Comparison of ENCODE assay signal across 19 cellular contexts in the genomic region with DNA sequence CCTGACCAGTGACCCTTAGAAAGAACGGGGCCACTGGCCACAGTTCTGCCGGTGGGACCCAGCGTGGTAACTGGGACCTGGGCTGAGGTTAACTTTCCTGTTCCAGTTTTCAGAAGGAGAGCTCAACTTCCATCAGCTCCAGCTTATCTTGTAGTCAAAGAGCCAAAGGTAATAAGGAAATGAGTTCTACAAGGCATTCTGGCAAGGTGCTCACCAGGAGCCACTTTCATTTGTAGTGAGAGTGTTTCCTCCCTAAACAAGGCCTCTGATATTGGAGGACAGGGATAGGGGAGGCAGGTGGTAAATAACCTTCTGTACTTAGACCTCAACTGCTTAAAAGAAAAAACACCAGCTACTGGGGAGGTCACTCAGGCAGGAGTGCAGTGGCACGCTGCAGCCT. TPM values are rescaled to one million over a fixed set of nuclear protein-coding genes. Genes with fewer than 3 reads are reported as not detected.
DNase-seq lines count a peak whose midpoint lies in the region; ATAC-seq and TF ChIP-seq lines count a peak whose summit lies in the region.
"Had no signal": no experiment of that assay in that cellular context is flagged by ENCODE, and none has a peak within 500 bp of the region (broad histone marks: within the 10 kb centered on the region; RNA-seq: fewer than 3 reads in every experiment).

No MANE protein-coding gene starts in this region.

- H3K27me3 ChIP-seq in CD4-positive, alpha-beta T cell (ENCODE audit: control insufficient read depth, insufficient read depth, low read length) = no peaks in the 10 kb centered on the region
- H3K27me3 ChIP-seq in mucosa of stomach (ENCODE audit: control insufficient read depth, insufficient read depth, low read length) = no peaks in the 10 kb centered on the region
- H3K27me3 ChIP-seq in MG63 = no peaks in the 10 kb centered on the region
- no peaks in the 10 kb centered on the region for H3K27me3 ChIP-seq in SK-N-SH (ENCODE audit: insufficient read depth)

- intact Hi-C loops in CD4-positive, alpha-beta T cell (cut with DNase I, micrococcal nuclease) = no loop called here
- intact Hi-C loops in activated T-helper 2 cell treated with anti-CD3 and anti-CD28 coated beads, Interferon-gamma antibody, Interleukin-2, Interleukin-4, amounts not matched to agents 10 μg/mL and 5 μg/mL and 100 μg/mL, durations not matched to agents 14 hours and 24 hours and 36 hours (cut with micrococcal nuclease) = no loop called here

- H3K79me2 ChIP-seq in SK-N-SH (ENCODE audit: insufficient read depth) = no peaks in the 10 kb centered on the region

- CTCF ChIA-PET in activated CD4-positive, alpha-beta T cell treated with anti-CD3 and anti-CD28 coated beads, Interleukin-2, amount 10 ng/mL, durations not matched to agents 7 days and 5 days (lab: Charles Lee) = interaction anchor here (0.5 to 1.4 kb wide), 4 partner anchors 9 to 26 kb away, joined by 3 to 7 read pairs (median 4); no protein-coding TSS in a partner anchor
- CTCF ChIA-PET in CD4-positive, alpha-beta T cell (lab: Charles Lee) = interaction anchor here (1.4 kb wide), 1 partner anchor 63 kb away, joined by 3 read pairs; a partner anchor contains a TSS
- CTCF ChIA-PET in SK-N-SH (lab: Yijun Ruan, JAX) = interaction anchor here (1.2 to 1.6 kb wide), 3 partner anchors 20 to 64 kb away, joined by 3 to 4 read pairs (median 3); a partner anchor contains a TSS

- H3K9me3 ChIP-seq in CD4-positive, alpha-beta T cell (ENCODE audit: control insufficient read depth, low read length) = no peaks in the 10 kb centered on the region
- H3K9me3 ChIP-seq in mucosa of stomach (ENCODE audit: control insufficient read depth, low read length) = no peaks in the 10 kb centered on the region
- no peaks in the 10 kb centered on the region for H3K9me3 ChIP-seq in MG63
- no peaks in the 10 kb centered on the region for H3K9me3 ChIP-seq in SK-N-SH

- H3K4me3 ChIP-seq in mucosa of stomach (ENCODE audit: low read length) = no peak overlapping the region
- H3K4me3 ChIP-seq in MG63 = no peak overlapping the region
- no peak overlapping the region for H3K4me3 ChIP-seq in SK-N-SH (ENCODE audit: low read depth in 2 of 2, low read length in 1 of 2)

- no peak overlapping the region for H3K27ac ChIP-seq in CD4-positive, alpha-beta T cell (ENCODE audit: low read depth, low read length)
- no peak overlapping the region for H3K27ac ChIP-seq in SK-N-SH (ENCODE audit: low read depth in 2 of 2, low read length in 1 of 2)
- H3K27ac ChIP-seq: KMS-11 had no signal

- peaks cover 33% of the 10 kb centered on the region for H3K4me1 ChIP-seq in mucosa of stomach (ENCODE audit: control insufficient read depth, insufficient read depth, low read length)
- H3K4me1 ChIP-seq in SK-N-SH (ENCODE audit: control insufficient read depth in 1 of 2, insufficient read depth in 2 of 2, low read depth in 1 of 2, low read length in 1 of 2) = peaks cover 0 to 6% of the 10 kb centered on the region in 2 experiments; a peak in 1 of 4 replicates

- peaks cover 38% of the 10 kb centered on the region for H3K4me1 Mint-ChIP-seq in activated CD4-positive, alpha-beta T cell treated with anti-CD3 and anti-CD28 coated beads, Interleukin-2, amount 10 ng/mL, durations not matched to agents 7 days and 5 days
- H3K4me1 Mint-ChIP-seq in CD4-positive, alpha-beta T cell (ENCODE audit: low read depth) = peaks cover 6% of the 10 kb centered on the region
- H3K4me1 Mint-ChIP-seq in activated T-helper 2 cell treated with anti-CD3 and anti-CD28 coated beads, Interferon-gamma antibody, Interleukin-2, Interleukin-4, amounts not matched to agents 10 μg/mL and 5 μg/mL and 100 μg/mL, durations not matched to agents 14 hours and 24 hours and 36 hours (ENCODE audit: low read depth) = peaks cover 6% of the 10 kb centered on the region

- TF ChIP-seq EP300 in SK-N-SH (IDR thresholded peaks at IDR 0.05; ENCODE audit: borderline replicate concordance in 1 of 2, low read depth in 1 of 2, low read length in 1 of 2) = no peak

- no peaks in the 10 kb centered on the region for H3F3A ChIP-seq in SK-N-SH (replicated peaks; ENCODE audit: insufficient read depth)

- H3K36me3 Mint-ChIP-seq in activated CD4-positive, alpha-beta T cell treated with anti-CD3 and anti-CD28 coated beads, Interleukin-2, amount 10 ng/mL, durations not matched to agents 7 days and 5 days (ENCODE audit: low read depth) = peaks cover 19% of the 10 kb centered on the region
- peaks cover 11% of the 10 kb centered on the region for H3K36me3 Mint-ChIP-seq in CD4-positive, alpha-beta T cell (ENCODE audit: low read depth)
- peaks cover 15% of the 10 kb centered on the region for H3K36me3 Mint-ChIP-seq in activated T-helper 2 cell treated with anti-CD3 and anti-CD28 coated beads, Interferon-gamma antibody, Interleukin-2, Interleukin-4, amounts not matched to agents 10 μg/mL and 5 μg/mL and 100 μg/mL, durations not matched to agents 14 hours and 24 hours and 36 hours (ENCODE audit: low read depth)
- H3K36me3 Mint-ChIP-seq: CD14-positive monocyte had no signal

- H3K4me2 ChIP-seq in SK-N-SH = no peak overlapping the region
- H3K4me2 ChIP-seq: KMS-11 had no signal

- no peak overlapping the region for H2AFZ ChIP-seq in SK-N-SH (ENCODE audit: low read depth)

- H3K9me3 Mint-ChIP-seq in activated CD4-positive, alpha-beta T cell treated with anti-CD3 and anti-CD28 coated beads, Interleukin-2, amount 10 ng/mL, durations not matched to agents 7 days and 5 days = no peaks in the 10 kb centered on the region
- H3K9me3 Mint-ChIP-seq in CD4-positive, alpha-beta T cell = no peaks in the 10 kb centered on the region
- H3K9me3 Mint-ChIP-seq in activated T-helper 2 cell treated with anti-CD3 and anti-CD28 coated beads, Interferon-gamma antibody, Interleukin-2, Interleukin-4, amounts not matched to agents 10 μg/mL and 5 μg/mL and 100 μg/mL, durations not matched to agents 14 hours and 24 hours and 36 hours = no peaks in the 10 kb centered on the region
- H3K9me3 Mint-ChIP-seq: CD14-positive monocyte had no signal

- no peak for TF ChIP-seq CTCF in CD4-positive, alpha-beta T cell (IDR thresholded peaks at IDR 0.05)
- no peak for TF ChIP-seq CTCF in SK-N-SH (IDR thresholded peaks at IDR 0.05)

- TF ChIP-seq RAD21 in SK-N-SH (IDR thresholded peaks at IDR 0.05; ENCODE audit: low read length) = no peak

- no peak for ATAC-seq in CD4-positive, alpha-beta T cell (ENCODE audit: poor library complexity)

- H3K4me3 Mint-ChIP-seq in activated CD4-positive, alpha-beta T cell treated with anti-CD3 and anti-CD28 coated beads, Interleukin-2, amount 10 ng/mL, durations not matched to agents 7 days and 5 days = no peak overlapping the region
- H3K4me3 Mint-ChIP-seq in CD4-positive, alpha-beta T cell = no peak overlapping the region
- no peak overlapping the region for H3K4me3 Mint-ChIP-seq in activated T-helper 2 cell treated with anti-CD3 and anti-CD28 coated beads, Interferon-gamma antibody, Interleukin-2, Interleukin-4, amounts not matched to agents 10 μg/mL and 5 μg/mL and 100 μg/mL, durations not matched to agents 14 hours and 24 hours and 36 hours (ENCODE audit: low read depth)
- H3K4me3 Mint-ChIP-seq: CD14-positive monocyte had no signal

- H4K20me1 ChIP-seq in SK-N-SH (ENCODE audit: insufficient read depth) = no peaks in the 10 kb centered on the region

- DNase-seq in activated CD4-positive, alpha-beta T cell treated with anti-CD3 and anti-CD28 coated beads, Interleukin-2, amount 10 ng/mL, durations not matched to agents 7 days and 5 days = no peak
- no peak for DNase-seq in activated CD4-positive, alpha-beta T cell treated with anti-CD3 and anti-CD28 coated beads, Interleukin-2, amount 50 U/mL, for 48 hours
- no peak for DNase-seq in CD4-positive, alpha-beta T cell
- DNase-seq in activated T-helper 2 cell treated with anti-CD3 and anti-CD28 coated beads, Interferon-gamma antibody, Interleukin-2, Interleukin-4, amounts not matched to agents 10 μg/mL and 5 μg/mL and 100 μg/mL, durations not matched to agents 14 hours and 24 hours and 36 hours (ENCODE audit: low spot score) = no peak
- no peak for DNase-seq in stimulated activated naive CD4-positive, alpha-beta T cell treated with Interleukin-2 at 50 U/mL for 16 hours (lab: John Stamatoyannopoulos, UW)
- no peak for DNase-seq in MG63
- no peak for DNase-seq in SK-N-SH
- DNase-seq: COR-L47, DMS79, IMR-90, MV-4-11, NCI-H1105 treated with DMSO at 0.1 percent for 48 hours, NCI-H1694, NCI-H2081, NCI-H2171, NCI-H524 treated with DMSO at 0.1 percent for 48 hours had no signal

- POLR2A ChIA-PET in activated CD4-positive, alpha-beta T cell treated with anti-CD3 and anti-CD28 coated beads, Interleukin-2, amount 10 ng/mL, durations not matched to agents 7 days and 5 days (lab: Charles Lee) = no interaction called here
- POLR2A ChIA-PET in CD4-positive, alpha-beta T cell (lab: Charles Lee) = no interaction called here
- POLR2A ChIA-PET in SK-N-SH (lab: Yijun Ruan, JAX) = no interaction called here

- H3K9ac ChIP-seq in mucosa of stomach (ENCODE audit: low read length) (peak overlapping the region; percentile 8), SK-N-SH (no peak overlapping the region)
- H3K9ac ChIP-seq: KMS-11 had no signal

- H3K27ac Mint-ChIP-seq in activated CD4-positive, alpha-beta T cell treated with anti-CD3 and anti-CD28 coated beads, Interleukin-2, amount 10 ng/mL, durations not matched to agents 7 days and 5 days = peak overlapping the region; percentile 19
- H3K27ac Mint-ChIP-seq in CD4-positive, alpha-beta T cell = peak overlapping the region; percentile 39
- peak overlapping the region; percentile 33 for H3K27ac Mint-ChIP-seq in activated T-helper 2 cell treated with anti-CD3 and anti-CD28 coated beads, Interferon-gamma antibody, Interleukin-2, Interleukin-4, amounts not matched to agents 10 μg/mL and 5 μg/mL and 100 μg/mL, durations not matched to agents 14 hours and 24 hours and 36 hours

- no peaks in the 10 kb centered on the region for H3K36me3 ChIP-seq in mucosa of stomach (ENCODE audit: control insufficient read depth, insufficient read depth, low read length)
- H3K36me3 ChIP-seq in MG63 = no peaks in the 10 kb centered on the region
- H3K36me3 ChIP-seq in SK-N-SH (replicated peaks in 1 of 2; ENCODE audit: control insufficient read depth in 1 of 2, insufficient read depth in 2 of 2, low read length in 1 of 2) = no peaks in the 10 kb centered on the region

- H3K9me2 ChIP-seq in SK-N-SH = no peaks in the 10 kb centered on the region

- H3K27me3 Mint-ChIP-seq in activated CD4-positive, alpha-beta T cell treated with anti-CD3 and anti-CD28 coated beads, Interleukin-2, amount 10 ng/mL, durations not matched to agents 7 days and 5 days = no peaks in the 10 kb centered on the region
- H3K27me3 Mint-ChIP-seq in CD4-positive, alpha-beta T cell = no peaks in the 10 kb centered on the region
- H3K27me3 Mint-ChIP-seq in activated T-helper 2 cell treated with anti-CD3 and anti-CD28 coated beads, Interferon-gamma antibody, Interleukin-2, Interleukin-4, amounts not matched to agents 10 μg/mL and 5 μg/mL and 100 μg/mL, durations not matched to agents 14 hours and 24 hours and 36 hours (ENCODE audit: low read depth) = no peaks in the 10 kb centered on the region

- WGBS in SK-N-SH (ENCODE audit: low lambda C conversion rate) = 97% methylated on average over 4 of the region's 4 CpGs

RNA-seq across cellular contexts. Expression of a gene that starts 38.1 kb away (rescaled TPM):
- total RNA-seq in activated CD4-positive, alpha-beta T cell treated with anti-CD3 and anti-CD28 coated beads, Interleukin-2, amount 10 ng/mL, durations not matched to agents 7 days and 5 days = 10 to 100 TPM; 34.4 to 38.4 TPM
- 10 to 100 TPM; 50.1 to 51.8 TPM for total RNA-seq in CD4-positive, alpha-beta T cell
- 23.4 and 24.8 TPM in 2 replicates for total RNA-seq in activated T-helper 2 cell treated with anti-CD3 and anti-CD28 coated beads, Interferon-gamma antibody, Interleukin-2, Interleukin-4, amounts not matched to agents 10 μg/mL and 5 μg/mL and 100 μg/mL, durations not matched to agents 14 hours and 24 hours and 36 hours
- 2.4 and 15.5 TPM in 2 replicates for total RNA-seq in MG63 (2014; rRNA removed; shearing (Covaris generic); ENCODE audit: low replicate concordance)
- polyA plus RNA-seq in SK-N-SH (2012; rRNA removed) = 5.1 and 6.4 TPM in 2 replicates
- 1.7 and 2.7 TPM in 2 replicates for polyA plus RNA-seq in SK-N-SH (2012; cell fraction: cytosol; rRNA removed)
- 22.9 and 27.6 TPM in 2 replicates for polyA plus RNA-seq in SK-N-SH (2012; cell fraction: nucleus; rRNA removed)
- polyA plus RNA-seq: CD14-positive monocyte had no signal

RNA-seq across cellular contexts. Expression of a gene that starts 42.4 kb away (rescaled TPM):
- total RNA-seq in activated CD4-positive, alpha-beta T cell treated with anti-CD3 and anti-CD28 coated beads, Interleukin-2, amount 10 ng/mL, durations not matched to agents 7 days and 5 days = under 1 TPM in 1 of 2 experiments, not detected in 1; 0.25 TPM
- total RNA-seq in CD4-positive, alpha-beta T cell = 1 to 10 TPM; 1.1 to 1.7 TPM
- total RNA-seq in activated T-helper 2 cell treated with anti-CD3 and anti-CD28 coated beads, Interferon-gamma antibody, Interleukin-2, Interleukin-4, amounts not matched to agents 10 μg/mL and 5 μg/mL and 100 μg/mL, durations not matched to agents 14 hours and 24 hours and 36 hours = 0.14 and 0.21 TPM in 2 replicates
- 0.66 and 1.1 TPM in 2 replicates for total RNA-seq in MG63 (2014; rRNA removed; shearing (Covaris generic); ENCODE audit: low replicate concordance)
- 0.96 and 1.9 TPM in 2 replicates for polyA plus RNA-seq in SK-N-SH (2012; rRNA removed)
- 0.54 and 0.87 TPM in 2 replicates for polyA plus RNA-seq in SK-N-SH (2012; cell fraction: cytosol; rRNA removed)
- polyA plus RNA-seq in SK-N-SH (2012; cell fraction: nucleus; rRNA removed) = 3.1 and 3.9 TPM in 2 replicates
- polyA plus RNA-seq: CD14-positive monocyte had no signal

RNA-seq across cellular contexts. Expression of a gene that starts 47.6 kb away (rescaled TPM):
- 10 to 100 TPM; 54.1 to 59.4 TPM for total RNA-seq in activated CD4-positive, alpha-beta T cell treated with anti-CD3 and anti-CD28 coated beads, Interleukin-2, amount 10 ng/mL, durations not matched to agents 7 days and 5 days
- total RNA-seq in CD4-positive, alpha-beta T cell = 10 to 100 TPM; 85.9 to 93.7 TPM
- total RNA-seq in activated T-helper 2 cell treated with anti-CD3 and anti-CD28 coated beads, Interferon-gamma antibody, Interleukin-2, Interleukin-4, amounts not matched to agents 10 μg/mL and 5 μg/mL and 100 μg/mL, durations not matched to agents 14 hours and 24 hours and 36 hours = 28.9 and 29.8 TPM in 2 replicates
- 0.79 TPM in 1 of 2 replicates, not detected in the other for total RNA-seq in MG63 (2014; rRNA removed; shearing (Covaris generic); ENCODE audit: low replicate concordance)
- polyA plus RNA-seq in SK-N-SH (2012; rRNA removed) = 4.3 and 4.5 TPM in 2 replicates
- polyA plus RNA-seq in SK-N-SH (2012; cell fraction: cytosol; rRNA removed) = 1.1 and 1.7 TPM in 2 replicates
- 33.9 and 35.0 TPM in 2 replicates for polyA plus RNA-seq in SK-N-SH (2012; cell fraction: nucleus; rRNA removed)

RNA-seq across cellular contexts. Expression of a gene that starts 51.7 kb away (rescaled TPM):
- 10 to 100 TPM; 12.8 to 13.2 TPM for total RNA-seq in activated CD4-positive, alpha-beta T cell treated with anti-CD3 and anti-CD28 coated beads, Interleukin-2, amount 10 ng/mL, durations not matched to agents 7 days and 5 days
- 1 to 10 TPM; 3.7 to 4.4 TPM for total RNA-seq in CD4-positive, alpha-beta T cell
- 9.0 and 9.7 TPM in 2 replicates for total RNA-seq in activated T-helper 2 cell treated with anti-CD3 and anti-CD28 coated beads, Interferon-gamma antibody, Interleukin-2, Interleukin-4, amounts not matched to agents 10 μg/mL and 5 μg/mL and 100 μg/mL, durations not matched to agents 14 hours and 24 hours and 36 hours
- total RNA-seq in MG63 (2014; rRNA removed; shearing (Covaris generic); ENCODE audit: low replicate concordance) = 3.1 and 4.8 TPM in 2 replicates
- polyA plus RNA-seq in SK-N-SH (2012; rRNA removed) = 7.2 and 7.5 TPM in 2 replicates
- 0.84 and 0.97 TPM in 2 replicates for polyA plus RNA-seq in SK-N-SH (2012; cell fraction: cytosol; rRNA removed)
- 66.2 and 111 TPM in 2 replicates for polyA plus RNA-seq in SK-N-SH (2012; cell fraction: nucleus; rRNA removed)
- polyA plus RNA-seq: CD14-positive monocyte had no signal

Comparison
In these comparisons a context has a peak if more than half of its experiments do, and no peak if none do; other contexts are left out.
1. RNA of a gene that starts 47.6 kb away (total RNA-seq): 85.9 to 93.7 TPM in CD4-positive, alpha-beta T cell, 54.1 to 59.4 TPM in activated CD4-positive, alpha-beta T cell treated with anti-CD3 and anti-CD28 coated beads, Interleukin-2, amount 10 ng/mL, durations not matched to agents 7 days and 5 days and 28.9 to 29.8 TPM in activated T-helper 2 cell treated with anti-CD3 and anti-CD28 coated beads, Interferon-gamma antibody, Interleukin-2, Interleukin-4, amounts not matched to agents 10 μg/mL and 5 μg/mL and 100 μg/mL, durations not matched to agents 14 hours and 24 hours and 36 hours; 0.79 TPM in MG63; every median in the first group is over 10 times any median in the second.
2. Peak in every context shown above with its lines, with median percentiles within 50 percentile points of each other: H3K27ac Mint-ChIP-seq.